1 cellular context compared by ENCODE assay signal in genomic region chr4:136088231-136088630, GRCh38.
TF ChIP-seq lines count a peak whose summit lies in the region.

No MANE protein-coding gene starts in this region.

TF ChIP-seq in GM23338, 12 proteins besides CTCF, POLR2A, EP300 and RAD21 (continued from another document):
- no peak for TF ChIP-seq ZNF462 (CRISPR knock-in tag; IDR thresholded peaks at IDR 0.05)
- TF ChIP-seq REST (IDR thresholded peaks at IDR 0.05; ENCODE audit: unreplicated experiment), result no peak
- TF ChIP-seq POLR2AphosphoS5 (IDR thresholded peaks at IDR 0.05; ENCODE audit: low read depth), result no peak
- TF ChIP-seq ZNF331 (CRISPR knock-in tag; IDR thresholded peaks at IDR 0.05; ENCODE audit: low read depth), result no peak
- TF ChIP-seq JUNB (IDR thresholded peaks at IDR 0.05; ENCODE audit: unreplicated experiment), result no peak
- TF ChIP-seq EZH2 (IDR thresholded peaks at IDR 0.05; ENCODE audit: low read depth, unreplicated experiment), result no peak
- TF ChIP-seq NANOG (IDR thresholded peaks at IDR 0.05; ENCODE audit: borderline replicate concordance), result no peak
